In the genomic region with DNA sequence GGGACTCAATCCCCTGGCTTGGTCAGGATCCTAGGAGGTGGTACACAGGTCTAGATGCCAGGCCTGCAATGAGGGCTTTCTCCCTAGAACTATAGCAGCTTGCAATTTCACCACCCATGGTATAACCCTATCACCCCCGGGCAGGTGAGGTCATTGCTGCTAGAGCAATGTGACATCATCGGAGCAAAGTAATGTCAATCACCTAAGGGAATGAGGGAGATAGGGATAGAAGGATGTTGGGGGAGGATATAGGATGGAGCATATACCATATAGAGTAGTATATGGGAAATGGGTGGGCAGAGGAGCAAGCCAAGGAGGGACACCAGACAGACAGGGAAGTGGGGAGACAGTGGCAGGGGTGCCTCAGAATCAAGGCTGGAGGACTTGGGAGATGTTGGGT, we compare ENCODE assay signal across 27 cellular contexts. TPM values are rescaled to one million over a fixed set of nuclear protein-coding genes. Genes with fewer than 3 reads are reported as not detected.
"Had no signal": no experiment of that assay in that cellular context is flagged by ENCODE, and none has a peak within 500 bp of the region (broad histone marks: within the 10 kb centered on the region; RNA-seq: fewer than 3 reads in every experiment).

No MANE protein-coding gene starts in this region.

- DNase-seq: effector CD4-positive, alpha-beta T cell; endodermal cell; foreskin melanocyte; head of caudate nucleus; kidney; left cardiac atrium; left ventricle myocardium inferior; lower lobe of right lung; sigmoid colon; stimulated activated CD4-positive, alpha-beta T cell treated with anti-CD3 and anti-CD28 coated beads, Interleukin-2, amount 100 ng/mL, for 24 hours; stimulated activated CD4-positive, alpha-beta T cell treated with anti-CD3 and anti-CD28 coated beads, Interleukin-4, amount 100 ng/mL, for 4 hours; stimulated activated naive CD4-positive, alpha-beta T cell treated with Interleukin-2 at 50 U/mL for 16 hours had no signal

- H3K27ac ChIP-seq: coronary artery, hepatocyte, left ventricle myocardium inferior, lower lobe of right lung, neutrophil, sigmoid colon, skin epidermis had no signal

- H3K9me3 Mint-ChIP-seq: endodermal cell, memory B cell, mesothelial cell of epicardium, nephron had no signal

- H3K4me3 Mint-ChIP-seq: endodermal cell, memory B cell, mesothelial cell of epicardium, nephron had no signal

- H3K4me1 Mint-ChIP-seq: nephron had no signal

- H3K79me2 ChIP-seq: hepatocyte had no signal

- ATAC-seq: left cardiac atrium, lower lobe of right lung had no signal

- H3K4me2 ChIP-seq: hepatocyte had no signal

- H3K27ac Mint-ChIP-seq: endodermal cell, mesothelial cell of epicardium, nephron had no signal

- H2AFZ ChIP-seq: hepatocyte had no signal

- H3K9me3 ChIP-seq: left ventricle myocardium inferior, lower lobe of right lung, neutrophil, sigmoid colon had no signal

- H3K27me3 Mint-ChIP-seq: memory B cell had no signal

- H3K36me3 ChIP-seq: left ventricle myocardium inferior, lower lobe of right lung, neutrophil, sigmoid colon had no signal

- H3K4me3 ChIP-seq: coronary artery, hepatocyte, left ventricle myocardium inferior, lower lobe of right lung, sigmoid colon, skin epidermis had no signal

RNA-seq across cellular contexts. Expression of a gene that starts 3.3 kb away (rescaled TPM):
- total RNA-seq: endodermal cell, myocyte, osteocyte, pulmonary artery endothelial cell, sigmoid colon had no signal

RNA-seq across cellular contexts. Expression of a gene that starts 7.6 kb away (rescaled TPM):
- total RNA-seq: dermis microvascular lymphatic vessel endothelial cell, endodermal cell, endothelial cell of umbilical vein, hepatocyte, kidney, left cardiac atrium, left ventricle myocardium inferior, lower lobe of right lung, mesothelial cell of epicardium, mucosa of gallbladder, myocyte, osteocyte, pulmonary artery endothelial cell, sigmoid colon, urinary bladder had no signal
- polyA plus RNA-seq: endothelial cell of umbilical vein, esophagus, hepatocyte, sigmoid colon, urinary bladder had no signal

RNA-seq across cellular contexts. Expression of a gene that starts 55.1 kb away (rescaled TPM):
- total RNA-seq: endothelial cell of umbilical vein, hepatocyte, kidney, left ventricle myocardium inferior, lower lobe of right lung, mesothelial cell of epicardium, myocyte, osteocyte, pulmonary artery endothelial cell, urinary bladder had no signal
- polyA plus RNA-seq: endothelial cell of umbilical vein had no signal
